18 cellular contexts compared by ENCODE assay signal in the genomic region with DNA sequence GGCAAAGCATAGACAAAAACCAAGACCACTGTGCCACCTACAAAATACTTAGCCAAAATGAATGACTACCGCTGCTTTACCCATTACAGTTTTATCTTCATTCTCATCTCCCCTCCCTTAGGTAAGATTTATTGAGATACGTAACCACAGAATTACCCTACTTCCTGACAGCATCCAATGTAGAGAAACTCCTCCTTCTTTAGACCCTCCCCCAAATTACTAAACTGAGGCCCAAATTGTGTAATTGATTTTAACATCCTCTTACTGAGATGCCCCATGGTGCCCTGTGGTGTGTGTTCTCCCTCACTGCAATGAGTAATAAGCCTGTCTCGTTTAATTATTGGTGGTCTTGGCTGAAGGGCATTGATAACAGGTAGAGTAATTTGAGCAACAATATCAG.
"Had no signal": no experiment of that assay in that cellular context is flagged by ENCODE, and none has a peak within 500 bp of the region (broad histone marks: within the 10 kb centered on the region; RNA-seq: fewer than 3 reads in every experiment).

No MANE protein-coding gene starts in this region.

- H3K4me3 Mint-ChIP-seq: activated T-cell treated with anti-CD3 and anti-CD28 coated beads, Interleukin-2, amount 50 U/mL, for 72 hours; stimulated activated effector memory CD8-positive, alpha-beta T cell treated with anti-CD3 and anti-CD28 coated beads, Interleukin-12 subunit alpha, Interleukin-12 subunit beta, amount 100 ng/mL, for 72 hours had no signal

- H3K27ac ChIP-seq: breast epithelium, tibial artery, vagina had no signal

- H3K4me3 ChIP-seq: breast epithelium, lung, tibial artery, vagina had no signal

- H3K9me3 ChIP-seq: breast epithelium, tibial artery, vagina had no signal

- ATAC-seq: activated CD4-positive, CD25-positive, alpha-beta regulatory T cell treated with anti-CD3 and anti-CD28 coated beads, Interleukin-2, amount 50 U/mL, for 24 hours; activated T-cell treated with anti-CD3 and anti-CD28 coated beads, Interleukin-2, amount 50 U/mL, for 72 hours; esophagus mucosa; right cardiac atrium; stimulated activated effector memory CD8-positive, alpha-beta T cell treated with anti-CD3 and anti-CD28 coated beads, Interleukin-12 subunit alpha, Interleukin-12 subunit beta, amount 100 ng/mL, for 72 hours had no signal

- H3K36me3 ChIP-seq: breast epithelium, tibial artery, vagina had no signal

- DNase-seq: activated CD4-positive, alpha-beta T cell treated with anti-CD3 and anti-CD28 coated beads, Interleukin-2, amount 50 U/mL, for 48 hours; activated CD8-positive, alpha-beta memory T cell treated with anti-CD3 and anti-CD28 coated beads, Interleukin-2, amount 50 U/mL, for 4 hours; activated naive CD4-positive, alpha-beta T cell; activated T-cell treated with anti-CD3 and anti-CD28 coated beads, Interleukin-2, amount 50 U/mL, for 72 hours; aorta; hypothalamus; naive B cell; nucleus accumbens; right cardiac atrium; small intestine; tibial artery had no signal

- H3K9me3 Mint-ChIP-seq: activated T-cell treated with anti-CD3 and anti-CD28 coated beads, Interleukin-2, amount 50 U/mL, for 72 hours; stimulated activated effector memory CD8-positive, alpha-beta T cell treated with anti-CD3 and anti-CD28 coated beads, Interleukin-12 subunit alpha, Interleukin-12 subunit beta, amount 100 ng/mL, for 72 hours had no signal

- H3K27ac Mint-ChIP-seq: activated T-cell treated with anti-CD3 and anti-CD28 coated beads, Interleukin-2, amount 50 U/mL, for 72 hours; stimulated activated effector memory CD8-positive, alpha-beta T cell treated with anti-CD3 and anti-CD28 coated beads, Interleukin-12 subunit alpha, Interleukin-12 subunit beta, amount 100 ng/mL, for 72 hours had no signal

- H3K27me3 Mint-ChIP-seq: naive B cell, progenitor cell of endocrine pancreas had no signal
